ENCODE assay signal across 36 cellular contexts in the genomic region with DNA sequence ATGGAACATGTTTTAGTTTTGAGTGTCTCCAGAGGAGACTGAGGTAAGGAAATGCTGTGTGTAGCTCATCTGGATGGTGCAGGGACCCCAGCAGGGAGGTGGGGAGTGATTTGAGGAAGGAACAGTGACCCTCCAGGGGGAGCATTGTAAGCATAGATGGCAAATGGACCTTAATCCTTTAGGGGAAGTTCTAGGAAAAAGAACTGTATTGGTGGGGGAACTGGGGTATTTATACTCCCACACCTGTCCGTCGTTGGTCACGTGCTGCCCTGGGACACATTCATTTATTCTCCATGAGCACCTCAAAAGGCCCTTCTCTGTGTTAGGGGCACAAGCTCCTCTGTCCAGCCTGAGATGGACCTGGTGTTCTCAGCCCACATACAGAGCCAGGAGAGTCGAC.
DNase-seq lines count a peak whose midpoint lies in the region; ATAC-seq, FAIRE-seq and TF ChIP-seq lines count a peak whose summit lies in the region.
"Had no signal": no experiment of that assay in that cellular context is flagged by ENCODE, and none has a peak within 500 bp of the region (broad histone marks: within the 10 kb centered on the region; RNA-seq: fewer than 3 reads in every experiment).

No MANE protein-coding gene starts in this region.

- DNase-seq in activated CD4-positive, alpha-beta T cell treated with anti-CD3 and anti-CD28 coated beads, Interleukin-2, amount 10 ng/mL, durations not matched to agents 24 days and 14 days = peak; percentile 34
- no peak for DNase-seq in activated CD4-positive, alpha-beta T cell treated with anti-CD3 and anti-CD28 coated beads, Interleukin-2, amount 10 ng/mL, durations not matched to agents 7 days and 5 days
- DNase-seq in DND-41 (peak; percentile 2), bronchial epithelial cell (ENCODE audit: low read depth) (no peak), NCI-H524 (lab: John Stamatoyannopoulos, UW) (no peak), urothelium cell line (ENCODE audit: low spot score) (no peak)
- DNase-seq in stimulated activated effector memory CD8-positive, alpha-beta T cell treated with anti-CD3 and anti-CD28 coated beads, Interleukin-12 subunit alpha, Interleukin-12 subunit beta, amount 100 ng/mL, for 72 hours (ENCODE audit: low spot score in 2 of 2) = no peak
- DNase-seq: 8988T; ACHN; AML-193; BE2C; C1 segment of cervical spinal cord; Caco-2; Calu3; CD4-positive, alpha-beta memory T cell; CD4-positive, alpha-beta T cell; CD4-positive, CD25-positive, alpha-beta regulatory T cell; CD8-positive, alpha-beta memory T cell; CD8-positive, alpha-beta T cell; COR-L47; DMS 273 treated with DMSO at 0.1 percent for 48 hours; DMS153; DMS53; DMS79; DMS79 treated with DMSO at 0.1 percent for 48 hours; EL had no signal

- no peak overlapping the region for H3K4me2 ChIP-seq in DND-41 (ENCODE audit: insufficient read depth, low read length)
- H3K4me2 ChIP-seq: A549; BLaER1; BLaER1 treated with 17β-estradiol and CSF1 and Interleukin-3, amounts not matched to agents 10 nM and 100 nM had no signal

- H3K27me3 Mint-ChIP-seq in activated CD4-positive, alpha-beta T cell treated with anti-CD3 and anti-CD28 coated beads, Interleukin-2, amount 10 ng/mL, durations not matched to agents 24 days and 14 days = peaks cover 5% of the 10 kb centered on the region
- H3K27me3 Mint-ChIP-seq in activated CD4-positive, alpha-beta T cell treated with anti-CD3 and anti-CD28 coated beads, Interleukin-2, amount 10 ng/mL, durations not matched to agents 7 days and 5 days = no peaks in the 10 kb centered on the region
- H3K27me3 Mint-ChIP-seq: CD4-positive, alpha-beta memory T cell; CD4-positive, alpha-beta T cell had no signal

- no peaks in the 10 kb centered on the region for H3K79me2 ChIP-seq in DND-41 (ENCODE audit: insufficient read depth, low read length)

- POLR2A ChIA-PET in activated CD4-positive, alpha-beta T cell treated with anti-CD3 and anti-CD28 coated beads, Interleukin-2, amount 10 ng/mL, durations not matched to agents 7 days and 5 days (lab: Charles Lee) = no interaction called here
- POLR2A ChIA-PET in HEK293 (lab: Yijun Ruan, JAX) = no interaction called here

- H3K27ac Mint-ChIP-seq in activated CD4-positive, alpha-beta T cell treated with anti-CD3 and anti-CD28 coated beads, Interleukin-2, amount 10 ng/mL, durations not matched to agents 24 days and 14 days = no peak overlapping the region
- no peak overlapping the region for H3K27ac Mint-ChIP-seq in activated CD4-positive, alpha-beta T cell treated with anti-CD3 and anti-CD28 coated beads, Interleukin-2, amount 10 ng/mL, durations not matched to agents 7 days and 5 days
- H3K27ac Mint-ChIP-seq in stimulated activated effector memory CD8-positive, alpha-beta T cell treated with anti-CD3 and anti-CD28 coated beads, Interleukin-12 subunit alpha, Interleukin-12 subunit beta, amount 100 ng/mL, for 72 hours = no peak overlapping the region
- H3K27ac Mint-ChIP-seq: B cell; CD14-positive monocyte; CD4-positive, alpha-beta T cell; CD4-positive, CD25-positive, alpha-beta regulatory T cell; CD8-positive, alpha-beta memory T cell; CD8-positive, alpha-beta T cell had no signal

- no peak for TF ChIP-seq CTCF in DND-41 (IDR thresholded peaks at IDR 0.05; ENCODE audit: borderline replicate concordance, extremely low read depth, low read length, poor library complexity, severe bottlenecking)
- no peak for TF ChIP-seq CTCF in HEK293 (tag by site-specific recombination; IDR thresholded peaks at IDR 0.05)
- TF ChIP-seq CTCF in bronchial epithelial cell (IDR thresholded peaks at IDR 0.05; ENCODE audit: insufficient read depth, low read length, severe bottlenecking) = no peak

- no peak overlapping the region for H2AFZ ChIP-seq in DND-41 (ENCODE audit: low read depth, low read length)

- CTCF ChIA-PET in activated CD4-positive, alpha-beta T cell treated with anti-CD3 and anti-CD28 coated beads, Interleukin-2, amount 10 ng/mL, durations not matched to agents 7 days and 5 days (lab: Charles Lee) = no interaction called here
- CTCF ChIA-PET in HEK293 (lab: Yijun Ruan, JAX) = no interaction called here

- no peaks in the 10 kb centered on the region for H3K4me1 Mint-ChIP-seq in activated CD4-positive, alpha-beta T cell treated with anti-CD3 and anti-CD28 coated beads, Interleukin-2, amount 10 ng/mL, durations not matched to agents 24 days and 14 days
- H3K4me1 Mint-ChIP-seq in activated CD4-positive, alpha-beta T cell treated with anti-CD3 and anti-CD28 coated beads, Interleukin-2, amount 10 ng/mL, durations not matched to agents 7 days and 5 days = no peaks in the 10 kb centered on the region
- H3K4me1 Mint-ChIP-seq in stimulated activated effector memory CD8-positive, alpha-beta T cell treated with anti-CD3 and anti-CD28 coated beads, Interleukin-12 subunit alpha, Interleukin-12 subunit beta, amount 100 ng/mL, for 72 hours = peaks cover 9% of the 10 kb centered on the region
- H3K4me1 Mint-ChIP-seq: B cell; CD4-positive, CD25-positive, alpha-beta regulatory T cell had no signal

- no peaks in the 10 kb centered on the region for H3K9me3 Mint-ChIP-seq in activated CD4-positive, alpha-beta T cell treated with anti-CD3 and anti-CD28 coated beads, Interleukin-2, amount 10 ng/mL, durations not matched to agents 24 days and 14 days
- H3K9me3 Mint-ChIP-seq in activated CD4-positive, alpha-beta T cell treated with anti-CD3 and anti-CD28 coated beads, Interleukin-2, amount 10 ng/mL, durations not matched to agents 7 days and 5 days = no peaks in the 10 kb centered on the region
- no peaks in the 10 kb centered on the region for H3K9me3 Mint-ChIP-seq in stimulated activated effector memory CD8-positive, alpha-beta T cell treated with anti-CD3 and anti-CD28 coated beads, Interleukin-12 subunit alpha, Interleukin-12 subunit beta, amount 100 ng/mL, for 72 hours
- H3K9me3 Mint-ChIP-seq: CD4-positive, alpha-beta T cell; CD8-positive, alpha-beta T cell had no signal

- H3K27ac ChIP-seq in DND-41 (ENCODE audit: low read length) = peak overlapping the region; percentile 7; the same call in 1 of the 2 replicates
- no peak overlapping the region for H3K27ac ChIP-seq in HEK293 (ENCODE audit: extremely low read depth, low read depth, low read length)
- H3K27ac ChIP-seq: 22Rv1; A549; BLaER1; BLaER1 treated with 17β-estradiol and CSF1 and Interleukin-3, amounts not matched to agents 10 nM and 100 nM; C4-2B had no signal

- FAIRE-seq in bronchial epithelial cell (lab: Jason Lieb, UNC) (peak; percentile 28), urothelium cell line (lab: Jason Lieb, UNC) (no peak)
- FAIRE-seq: A204.1, A549, D721Med had no signal

- no peaks in the 10 kb centered on the region for H3K36me3 ChIP-seq in DND-41 (ENCODE audit: insufficient read depth, low read length)
- no peaks in the 10 kb centered on the region for H3K36me3 ChIP-seq in HEK293 (ENCODE audit: control insufficient read depth in 2 of 2, insufficient read depth in 1 of 2, low read length in 2 of 2)
- H3K36me3 ChIP-seq in bronchial epithelial cell (ENCODE audit: control insufficient read depth, insufficient read depth, low read length) = no peaks in the 10 kb centered on the region
- H3K36me3 ChIP-seq: BE2C; BLaER1; BLaER1 treated with 17β-estradiol and CSF1 and Interleukin-3, amounts not matched to agents 10 nM and 100 nM had no signal

- H3K4me3 ChIP-seq in DND-41 (ENCODE audit: low read depth in 1 of 2, low read length in 2 of 2) (no peak overlapping the region), HEK293 (ENCODE audit: low read depth, low read length) (no peak overlapping the region), bronchial epithelial cell (ENCODE audit: low read depth, low read length) (no peak overlapping the region)
- H3K4me3 ChIP-seq: A549; BLaER1; BLaER1 treated with 17β-estradiol and CSF1 and Interleukin-3, amounts not matched to agents 10 nM and 100 nM had no signal

- no peak overlapping the region for H3K4me3 Mint-ChIP-seq in activated CD4-positive, alpha-beta T cell treated with anti-CD3 and anti-CD28 coated beads, Interleukin-2, amount 10 ng/mL, durations not matched to agents 24 days and 14 days
- no peak overlapping the region for H3K4me3 Mint-ChIP-seq in activated CD4-positive, alpha-beta T cell treated with anti-CD3 and anti-CD28 coated beads, Interleukin-2, amount 10 ng/mL, durations not matched to agents 7 days and 5 days
- no peak overlapping the region for H3K4me3 Mint-ChIP-seq in stimulated activated effector memory CD8-positive, alpha-beta T cell treated with anti-CD3 and anti-CD28 coated beads, Interleukin-12 subunit alpha, Interleukin-12 subunit beta, amount 100 ng/mL, for 72 hours
- H3K4me3 Mint-ChIP-seq: B cell; CD14-positive monocyte; CD4-positive, alpha-beta memory T cell; CD4-positive, alpha-beta T cell; CD4-positive, CD25-positive, alpha-beta regulatory T cell; CD8-positive, alpha-beta memory T cell; CD8-positive, alpha-beta T cell had no signal

- no peaks in the 10 kb centered on the region for H3K36me3 Mint-ChIP-seq in activated CD4-positive, alpha-beta T cell treated with anti-CD3 and anti-CD28 coated beads, Interleukin-2, amount 10 ng/mL, durations not matched to agents 24 days and 14 days (ENCODE audit: low read depth)
- no peaks in the 10 kb centered on the region for H3K36me3 Mint-ChIP-seq in activated CD4-positive, alpha-beta T cell treated with anti-CD3 and anti-CD28 coated beads, Interleukin-2, amount 10 ng/mL, durations not matched to agents 7 days and 5 days (ENCODE audit: low read depth)
- H3K36me3 Mint-ChIP-seq in stimulated activated effector memory CD8-positive, alpha-beta T cell treated with anti-CD3 and anti-CD28 coated beads, Interleukin-12 subunit alpha, Interleukin-12 subunit beta, amount 100 ng/mL, for 72 hours = no peaks in the 10 kb centered on the region
- H3K36me3 Mint-ChIP-seq: CD14-positive monocyte; CD4-positive, CD25-positive, alpha-beta regulatory T cell; CD8-positive, alpha-beta memory T cell; CD8-positive, alpha-beta T cell had no signal

- no peak for ATAC-seq in DND-41 (ENCODE audit: insufficient read depth, low read depth)
- ATAC-seq in stimulated activated effector memory CD8-positive, alpha-beta T cell treated with anti-CD3 and anti-CD28 coated beads, Interleukin-12 subunit alpha, Interleukin-12 subunit beta, amount 100 ng/mL, for 72 hours = no peak
- ATAC-seq: A549; CD8-positive, alpha-beta T cell had no signal

- intact Hi-C loops in activated CD4-positive, alpha-beta T cell treated with anti-CD3 and anti-CD28 coated beads, Interleukin-2, amount 10 ng/mL, durations not matched to agents 24 days and 14 days (cut with micrococcal nuclease) = no loop called here

- H4K20me1 ChIP-seq in DND-41 (ENCODE audit: insufficient read depth, low read length) = no peaks in the 10 kb centered on the region
- H4K20me1 ChIP-seq: BLaER1; BLaER1 treated with 17β-estradiol and CSF1 and Interleukin-3, amounts not matched to agents 10 nM and 100 nM had no signal

- peaks cover 18% of the 10 kb centered on the region for H3K4me1 ChIP-seq in DND-41 (ENCODE audit: insufficient read depth, low read length)
- no peaks in the 10 kb centered on the region for H3K4me1 ChIP-seq in HEK293 (ENCODE audit: control insufficient read depth, insufficient read depth, low read length)
- H3K4me1 ChIP-seq: BE2C, BLaER1, Caco-2 had no signal

- no peaks in the 10 kb centered on the region for H3K27me3 ChIP-seq in DND-41 (ENCODE audit: insufficient read depth, low read length, poor library complexity)
- H3K27me3 ChIP-seq in bronchial epithelial cell (ENCODE audit: control insufficient read depth, insufficient read depth, low read length) = no peaks in the 10 kb centered on the region
- H3K27me3 ChIP-seq: BE2C; BLaER1; BLaER1 treated with 17β-estradiol and CSF1 and Interleukin-3, amounts not matched to agents 10 nM and 100 nM had no signal

- no peak overlapping the region for H3K9ac ChIP-seq in DND-41 (ENCODE audit: low read depth, low read length)
- H3K9ac ChIP-seq: BLaER1; BLaER1 treated with 17β-estradiol and CSF1 and Interleukin-3, amounts not matched to agents 10 nM and 100 nM had no signal

- H3K9me3 ChIP-seq in DND-41 (ENCODE audit: insufficient read depth, low read length, severe bottlenecking) = peaks cover 5% of the 10 kb centered on the region
- H3K9me3 ChIP-seq in HEK293 (ENCODE audit: control insufficient read depth, insufficient read depth, low read depth, low read length) = no peaks in the 10 kb centered on the region
- H3K9me3 ChIP-seq: BE2C, Caco-2 had no signal

Comparison
In these comparisons a context has a peak if more than half of its experiments do, and no peak if none do; other contexts are left out.
1. DNase-seq: peak in activated CD4-positive, alpha-beta T cell treated with anti-CD3 and anti-CD28 coated beads, Interleukin-2, amount 10 ng/mL, durations not matched to agents 24 days and 14 days (single experiment) and DND-41 (single experiment); none in activated CD4-positive, alpha-beta T cell treated with anti-CD3 and anti-CD28 coated beads, Interleukin-2, amount 10 ng/mL, durations not matched to agents 7 days and 5 days (single experiment), bronchial epithelial cell (single experiment), stimulated activated effector memory CD8-positive, alpha-beta T cell treated with anti-CD3 and anti-CD28 coated beads, Interleukin-12 subunit alpha, Interleukin-12 subunit beta, amount 100 ng/mL, for 72 hours (0 of 2), NCI-H524 (0 of 2) and urothelium cell line (single experiment).